ENCODE assay signal across 8 cellular contexts in genomic region chr6:130920969-130921368, GRCh38.
"Had no signal": no experiment of that assay in that cellular context is flagged by ENCODE, and none has a peak within 500 bp of the region (broad histone marks: within the 10 kb centered on the region; RNA-seq: fewer than 3 reads in every experiment).

No MANE protein-coding gene starts in this region.

- H3K4me2 ChIP-seq: GM23338 had no signal

- H2AFZ ChIP-seq: GM23338 had no signal

- DNase-seq: H9, HCEC 1CT, HFFc6 had no signal

- FAIRE-seq: H1, H54, HepG2 had no signal

- H3K4me3 ChIP-seq: GM23338 had no signal

- H3K27ac ChIP-seq: HL-60 had no signal
